ENCODE assay signal across 1 cellular context in genomic region chr12:5220835-5221234, GRCh38.
TF ChIP-seq lines count a peak whose summit lies in the region.

No MANE protein-coding gene starts in this region.

TF ChIP-seq in GM23338, 12 proteins besides CTCF, POLR2A, EP300 and RAD21 (continued from another document):
- TF ChIP-seq ZNF462 (CRISPR knock-in tag; IDR thresholded peaks at IDR 0.05) (no peak), ETS1 (IDR thresholded peaks at IDR 0.05) (no peak), ZNF114 (CRISPR knock-in tag; IDR thresholded peaks at IDR 0.05) (no peak)
TF ChIP-seq in GM23338: peak in this region for 0.
